In the genomic region with DNA sequence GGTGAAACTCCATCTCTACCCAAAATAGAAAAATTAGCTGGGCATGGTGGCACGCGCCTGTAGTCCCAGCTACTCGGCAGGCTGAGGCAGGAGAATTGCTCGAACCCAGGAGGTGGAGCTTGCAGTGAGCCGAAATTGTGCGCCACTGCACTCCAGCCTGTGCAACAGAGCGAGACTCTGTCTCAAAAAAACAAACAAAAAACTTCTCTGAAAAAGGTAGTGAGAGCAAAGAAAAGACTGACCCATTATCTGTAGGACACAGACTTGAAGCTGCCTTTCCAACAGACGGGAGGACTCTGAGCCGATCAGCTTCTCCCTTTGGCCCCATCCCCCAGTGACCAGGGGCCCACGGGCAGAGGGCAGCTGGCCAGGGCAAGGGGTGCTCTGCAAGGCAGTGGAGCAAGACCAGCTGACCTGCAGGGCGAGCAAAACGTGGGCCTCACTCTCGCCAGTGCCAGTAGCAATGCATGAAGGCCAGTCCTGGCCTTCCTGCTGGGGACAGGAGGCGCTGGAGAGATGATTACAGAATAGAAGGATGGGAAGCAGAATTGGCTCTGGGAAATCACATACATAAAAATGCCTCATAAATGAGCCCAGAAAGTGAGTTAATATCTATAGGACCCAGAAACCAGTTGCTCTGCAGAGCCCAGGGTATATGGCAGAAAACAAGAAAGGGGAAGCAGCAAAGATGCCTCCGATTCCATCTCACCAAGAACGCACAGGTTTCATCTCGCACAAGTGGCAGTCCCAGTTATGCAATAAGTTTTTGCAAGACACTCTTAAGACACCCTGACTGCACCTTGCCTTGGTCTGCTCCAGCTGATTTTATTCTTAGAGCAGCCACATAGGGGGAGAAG, we compare ENCODE assay signal across 7 cellular contexts. TPM values are rescaled to one million over a fixed set of nuclear protein-coding genes. Genes with fewer than 3 reads are reported as not detected.
A peak's percentile ranks its signal among the peaks of the same experiment; 100 is the strongest.
DNase-seq lines count a peak whose midpoint lies in the region; ATAC-seq and TF ChIP-seq lines count a peak whose summit lies in the region.
"Had no signal": no experiment of that assay in that cellular context is flagged by ENCODE, and none has a peak within 500 bp of the region (broad histone marks: within the 10 kb centered on the region; RNA-seq: fewer than 3 reads in every experiment).

No MANE protein-coding gene starts in this region.

- H3K27ac Mint-ChIP-seq in activated naive CD4-positive, alpha-beta T cell treated with anti-CD3 and anti-CD28 coated beads, Interleukin-2, amount 50 U/mL, for 24 hours = peak overlapping the region; percentile 65
- H3K27ac Mint-ChIP-seq in type B pancreatic cell = peak overlapping the region; percentile 99

- ATAC-seq in GM19397 (IDR thresholded peaks at IDR 0.05; ENCODE audit: unreplicated experiment) = no peak

- H3K36me3 Mint-ChIP-seq in activated naive CD4-positive, alpha-beta T cell treated with anti-CD3 and anti-CD28 coated beads, Interleukin-2, amount 50 U/mL, for 24 hours = peaks cover 5% of the 10 kb centered on the region
- peaks cover 12% of the 10 kb centered on the region for H3K36me3 Mint-ChIP-seq in type B pancreatic cell

- no peaks in the 10 kb centered on the region for H3K27me3 Mint-ChIP-seq in activated naive CD4-positive, alpha-beta T cell treated with anti-CD3 and anti-CD28 coated beads, Interleukin-2, amount 50 U/mL, for 24 hours
- H3K27me3 Mint-ChIP-seq in type B pancreatic cell = no peaks in the 10 kb centered on the region

- no peaks in the 10 kb centered on the region for H3K9me3 Mint-ChIP-seq in activated naive CD4-positive, alpha-beta T cell treated with anti-CD3 and anti-CD28 coated beads, Interleukin-2, amount 50 U/mL, for 24 hours
- H3K9me3 Mint-ChIP-seq in type B pancreatic cell = no peaks in the 10 kb centered on the region

- TF ChIP-seq CTCF in fibroblast of villous mesenchyme (IDR thresholded peaks at IDR 0.05; ENCODE audit: insufficient read depth, low read depth, low read length) (peak; percentile 10), type B pancreatic cell (conservative IDR thresholded peaks at IDR 0.05) (no peak)

- H3K4me3 Mint-ChIP-seq in activated naive CD4-positive, alpha-beta T cell treated with anti-CD3 and anti-CD28 coated beads, Interleukin-2, amount 50 U/mL, for 24 hours = peak overlapping the region; percentile 98
- peak overlapping the region; percentile 99 for H3K4me3 Mint-ChIP-seq in type B pancreatic cell

- peak overlapping the region; percentile 97 for H3K4me3 ChIP-seq in fibroblast of villous mesenchyme (ENCODE audit: low read depth, low read length)

- peaks cover 77% of the 10 kb centered on the region for H3K4me1 Mint-ChIP-seq in activated naive CD4-positive, alpha-beta T cell treated with anti-CD3 and anti-CD28 coated beads, Interleukin-2, amount 50 U/mL, for 24 hours
- peaks cover 37% of the 10 kb centered on the region for H3K4me1 Mint-ChIP-seq in type B pancreatic cell (ENCODE audit: unreplicated experiment)

- no peak for DNase-seq in activated naive CD4-positive, alpha-beta T cell treated with Interleukin-2 at 50 U/mL for 16 hours
- DNase-seq in fibroblast of villous mesenchyme (ENCODE audit: low read depth) (no peak), type B pancreatic cell (ENCODE audit: extremely low spot score, unreplicated experiment) (no peak), H4 (ENCODE audit: low spot score) (no peak)

RNA-seq across cellular contexts. Expression of a gene that starts 2.8 kb away (rescaled TPM):
- 80.2 and 93.7 TPM in 2 replicates for total RNA-seq in fibroblast of villous mesenchyme
- total RNA-seq in type B pancreatic cell (ENCODE audit: low replicate concordance) = 86.6 and 121 TPM in 2 replicates
- 13.5 and 14.2 TPM in 2 replicates for total RNA-seq in H4 (2014; rRNA removed; shearing (Covaris generic))

RNA-seq across cellular contexts. Expression of a gene that starts 31.1 kb away (rescaled TPM):
- under 0.01 TPM in 2 replicates for total RNA-seq in fibroblast of villous mesenchyme
- 20.1 and 47.7 TPM in 2 replicates for total RNA-seq in type B pancreatic cell (ENCODE audit: low replicate concordance)
- total RNA-seq in H4 (2014; rRNA removed; shearing (Covaris generic)) = 0.02 TPM in 1 of 2 replicates, not detected in the other
- total RNA-seq: RPMI7951 had no signal

RNA-seq across cellular contexts. Expression of a gene that starts 41.4 kb away (rescaled TPM):
- total RNA-seq in fibroblast of villous mesenchyme (12.1 and 13.2 TPM in 2 replicates), type B pancreatic cell (ENCODE audit: low replicate concordance) (26.8 and 30.8 TPM in 2 replicates)
- total RNA-seq in H4 (2014; rRNA removed; shearing (Covaris generic)) = 6.0 and 9.5 TPM in 2 replicates

RNA-seq across cellular contexts. Expression of a gene that starts 48.9 kb away (rescaled TPM):
- total RNA-seq in fibroblast of villous mesenchyme (11.6 and 14.2 TPM in 2 replicates), type B pancreatic cell (ENCODE audit: low replicate concordance) (14.8 and 19.4 TPM in 2 replicates)
- total RNA-seq in H4 (2014; rRNA removed; shearing (Covaris generic)) = 6.4 and 9.1 TPM in 2 replicates

Comparison
In these comparisons a context has a peak if more than half of its experiments do, and no peak if none do; other contexts are left out.
1. RNA of a gene that starts 31.1 kb away (total RNA-seq): 20.1 to 47.7 TPM in type B pancreatic cell; 0.02 TPM in H4 and under 0.01 TPM in fibroblast of villous mesenchyme; every median in the first group is over 10 times any median in the second.